ENCODE assay signal across 8 cellular contexts in the genomic region with DNA sequence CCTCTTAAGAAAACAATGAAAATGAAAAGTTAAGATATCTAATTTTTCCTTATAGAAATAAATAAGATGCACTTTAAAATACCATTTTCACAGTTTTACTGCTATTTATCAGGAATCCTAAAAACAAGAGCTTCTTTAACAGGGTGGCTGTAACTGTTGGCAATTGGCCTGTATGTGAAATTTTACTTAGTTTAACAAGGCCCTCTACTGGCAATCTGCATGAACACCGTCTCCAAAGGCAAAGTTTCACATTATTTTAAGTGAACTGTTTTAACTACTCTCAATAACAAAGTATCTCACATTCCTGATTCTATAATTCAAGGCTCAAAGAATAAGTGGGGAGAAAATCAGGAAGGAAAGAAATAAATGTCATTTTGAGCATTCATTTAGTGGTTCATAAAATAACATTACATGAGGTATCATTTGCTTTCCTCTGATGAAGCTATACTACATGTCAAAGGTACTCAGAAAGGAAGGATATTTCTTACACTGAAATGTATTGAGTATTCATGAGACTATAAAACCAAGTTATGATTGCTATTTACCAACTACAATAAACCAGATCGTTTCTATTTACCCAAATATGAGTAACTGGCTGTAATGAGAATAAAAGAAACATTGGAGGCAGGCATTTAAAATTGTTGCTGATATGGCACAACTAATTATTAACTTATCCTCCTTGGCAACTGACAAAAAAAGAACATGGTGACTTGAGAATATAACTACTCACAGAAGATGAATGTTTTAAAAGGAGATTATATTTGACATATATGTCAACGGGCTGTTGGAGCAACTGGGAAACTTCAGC. TPM values are rescaled to one million over a fixed set of nuclear protein-coding genes. Genes with fewer than 3 reads are reported as not detected.
DNase-seq lines count a peak whose midpoint lies in the region; ATAC-seq and TF ChIP-seq lines count a peak whose summit lies in the region.

No MANE protein-coding gene starts in this region.

- H3K27ac ChIP-seq in HL-60 (replicated peaks) (no peak overlapping the region), RWPE1 (no peak overlapping the region)

- TF ChIP-seq CTCF in HL-60 (IDR thresholded peaks at IDR 0.05; ENCODE audit: insufficient read depth, low read length) (peak; percentile 26), RWPE1 (conservative IDR thresholded peaks at IDR 0.05; ENCODE audit: low read depth) (peak; percentile 76), fibroblast of pulmonary artery (IDR thresholded peaks at IDR 0.05; ENCODE audit: low read length, missing control alignments) (peak; percentile 80)

- peak; percentile 49 for ATAC-seq in Right ventricle myocardium superior (ENCODE audit: poor library complexity)
- no peak for ATAC-seq in Right ventricle myocardium inferior
- peak; percentile 75 for ATAC-seq in sciatic nerve

- CTCF ChIA-PET in RWPE1 (lab: Yijun Ruan, JAX): interaction anchor here (0.5 to 2.7 kb wide), 16 partner anchors 11 to 1132 kb away, joined by 3 to 23 read pairs (median 4); no protein-coding TSS in a partner anchor

- POLR2A ChIA-PET in RWPE1 (lab: Yijun Ruan, JAX; ENCODE audit: low non-redundant PET): no interaction called here

- DNase-seq in Right ventricle myocardium superior (no peak), Right ventricle myocardium inferior (ENCODE audit: missing footprints) (no peak), HL-60 (ENCODE audit: low read depth in 1 of 2, low spot score in 1 of 2) (no peak), RWPE1 (ENCODE audit: low spot score) (peak; percentile 28), fibroblast of pulmonary artery (ENCODE audit: low read depth) (peak; percentile 83), sciatic nerve (ENCODE audit: low spot score) (no peak), activated gamma-delta T cell (lab: John Stamatoyannopoulos, UW) (no peak)
- no peak for DNase-seq in activated CD4-positive, CD25-positive, alpha-beta regulatory T cell (lab: John Stamatoyannopoulos, UW)

- intact Hi-C loops in Right ventricle myocardium superior (cut with DNase I) (loop anchor here (10.0 kb wide), 1 partner anchor 296 kb away; no protein-coding TSS in a partner anchor), Right ventricle myocardium inferior (cut with DNase I) (loop anchor here (5.0 to 10.0 kb wide), 2 partner anchors 296 to 1014 kb away; no protein-coding TSS in a partner anchor), sciatic nerve (cut with DNase I) (no loop called here)

- H3K4me3 ChIP-seq in HL-60 (replicated peaks; ENCODE audit: insufficient read depth, low read length): no peak overlapping the region
- H3K4me3 ChIP-seq in fibroblast of pulmonary artery (replicated peaks; ENCODE audit: low read depth, low read length): no peak overlapping the region

- H3K27me3 ChIP-seq in HL-60 (ENCODE audit: insufficient read depth, poor library complexity, severe bottlenecking): no peaks in the 10 kb centered on the region

RNA-seq across cellular contexts. Expression of gene NCKAP5, which starts 7.0 kb away (rescaled TPM):
- total RNA-seq in Right ventricle myocardium superior: 7.9 TPM
- 4.3 TPM for total RNA-seq in Right ventricle myocardium inferior
- 10.5 TPM for total RNA-seq in sciatic nerve

Comparison
In these comparisons a context has a peak if more than half of its experiments do, and no peak if none do; other contexts are left out.
1. DNase-seq: peak in RWPE1 (single experiment) and fibroblast of pulmonary artery (single experiment); none in Right ventricle myocardium superior (single experiment), Right ventricle myocardium inferior (single experiment), HL-60 (0 of 2), sciatic nerve (single experiment), activated CD4-positive, CD25-positive, alpha-beta regulatory T cell (0 of 4) and activated gamma-delta T cell (single experiment).
2. CTCF ChIP-seq: peak in every context shown above with its lines; median percentile 80 in fibroblast of pulmonary artery; 76 in RWPE1; 26 in HL-60.